ENCODE assay signal across 29 cellular contexts in the genomic region with DNA sequence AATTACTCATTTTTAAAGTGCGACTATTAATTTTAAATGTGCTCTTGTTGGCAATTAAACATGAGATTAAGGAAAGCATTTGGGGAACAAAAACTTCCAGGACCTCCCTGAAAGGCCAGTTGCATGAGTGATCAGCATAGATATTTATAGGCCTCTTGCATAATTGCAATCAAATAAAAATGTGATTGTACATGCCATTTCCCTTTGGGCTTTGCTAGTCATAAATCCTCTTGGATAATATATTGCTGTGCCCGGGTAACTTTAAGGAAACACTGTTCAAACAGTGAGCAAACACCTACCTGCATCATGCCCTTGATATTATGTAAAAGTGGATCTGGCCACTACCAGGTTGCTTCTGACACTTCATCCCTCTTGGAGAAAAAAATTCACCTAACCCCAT.
"Had no signal": no experiment of that assay in that cellular context is flagged by ENCODE, and none has a peak within 500 bp of the region (broad histone marks: within the 10 kb centered on the region; RNA-seq: fewer than 3 reads in every experiment).

No MANE protein-coding gene starts in this region.

- H3K9me3 Mint-ChIP-seq: activated naive CD4-positive, alpha-beta T cell treated with anti-CD3 and anti-CD28 coated beads for 36 hours; activated naive CD8-positive, alpha-beta T cell treated with anti-CD3 and anti-CD28 coated beads for 36 hours; effector memory CD8-positive, alpha-beta T cell; memory B cell; nephron progenitor cell; stimulated activated naive CD8-positive, alpha-beta T cell treated with anti-CD3 and anti-CD28 coated beads, Interleukin-15, Interleukin-2, amounts not matched to agents 100 ng/mL and 50 ng/mL, for 24 hours; type B pancreatic cell had no signal

- H3K27ac Mint-ChIP-seq: activated naive CD4-positive, alpha-beta T cell treated with anti-CD3 and anti-CD28 coated beads for 36 hours; activated naive CD8-positive, alpha-beta T cell treated with anti-CD3 and anti-CD28 coated beads for 36 hours; effector memory CD8-positive, alpha-beta T cell; memory B cell; nephron progenitor cell; stimulated activated naive CD8-positive, alpha-beta T cell treated with anti-CD3 and anti-CD28 coated beads, Interleukin-15, Interleukin-2, amounts not matched to agents 100 ng/mL and 50 ng/mL, for 24 hours; type B pancreatic cell had no signal

- H3K27ac ChIP-seq: adrenal gland, coronary artery, dorsolateral prefrontal cortex, esophagus muscularis mucosa, gastroesophageal sphincter, neutrophil, right lobe of liver, vagina, WERI-Rb-1 had no signal

- H3K36me3 ChIP-seq: adrenal gland, esophagus muscularis mucosa, gastroesophageal sphincter, right lobe of liver, vagina, WERI-Rb-1 had no signal

- H3K4me3 Mint-ChIP-seq: activated naive CD4-positive, alpha-beta T cell treated with anti-CD3 and anti-CD28 coated beads for 36 hours; activated naive CD8-positive, alpha-beta T cell treated with anti-CD3 and anti-CD28 coated beads for 36 hours; effector memory CD8-positive, alpha-beta T cell; memory B cell; nephron progenitor cell; stimulated activated naive CD8-positive, alpha-beta T cell treated with anti-CD3 and anti-CD28 coated beads, Interleukin-15, Interleukin-2, amounts not matched to agents 100 ng/mL and 50 ng/mL, for 24 hours; type B pancreatic cell had no signal

- H3K9me3 ChIP-seq: adrenal gland, body of pancreas, esophagus muscularis mucosa, gastroesophageal sphincter, neutrophil, right lobe of liver, vagina had no signal

- DNase-seq: activated CD4-positive, alpha-beta T cell treated with anti-CD3 and anti-CD28 coated beads for 48 hours; activated CD4-positive, alpha-beta T cell treated with anti-CD3 and anti-CD28 coated beads, Interleukin-2, amount 50 U/mL, for 48 hours; activated CD8-positive, alpha-beta memory T cell treated with anti-CD3 and anti-CD28 coated beads for 24 hours; activated effector memory CD4-positive, alpha-beta T cell treated with anti-CD3 and anti-CD28 coated beads, Interleukin-2, amount 50 U/mL, for 16 hours; activated naive CD4-positive, alpha-beta T cell treated with anti-CD3 and anti-CD28 coated beads for 36 hours; activated naive CD8-positive, alpha-beta T cell treated with anti-CD3 and anti-CD28 coated beads for 36 hours; adrenal gland; aorta; body of pancreas; dorsolateral prefrontal cortex; effector memory CD8-positive, alpha-beta T cell; hippocampal formation; kidney; midbrain; nephron progenitor cell; right lobe of liver; stimulated activated CD4-positive, alpha-beta T cell treated with anti-CD3 and anti-CD28 coated beads, Interleukin-12 subunit alpha, Interleukin-12 subunit beta, amount 100 ng/mL, for 4 hours; stimulated activated CD4-positive, alpha-beta T cell treated with anti-CD3 and anti-CD28 coated beads, Interleukin-4, amount 100 ng/mL, for 1 hour; substantia nigra; WERI-Rb-1 had no signal

- ATAC-seq: activated CD4-positive, CD25-positive, alpha-beta regulatory T cell treated with anti-CD3 and anti-CD28 coated beads, Interleukin-2, amount 50 U/mL, for 24 hours; body of pancreas; effector memory CD8-positive, alpha-beta T cell; gastroesophageal sphincter; right lobe of liver had no signal

- H3K27me3 ChIP-seq: adrenal gland, body of pancreas, esophagus muscularis mucosa, gastroesophageal sphincter, neutrophil, right lobe of liver, vagina had no signal

- H3K27me3 Mint-ChIP-seq: activated naive CD8-positive, alpha-beta T cell treated with anti-CD3 and anti-CD28 coated beads for 36 hours; effector memory CD8-positive, alpha-beta T cell; memory B cell; stimulated activated naive CD8-positive, alpha-beta T cell treated with anti-CD3 and anti-CD28 coated beads, Interleukin-15, Interleukin-2, amounts not matched to agents 100 ng/mL and 50 ng/mL, for 24 hours had no signal

- H3K4me1 Mint-ChIP-seq: activated naive CD8-positive, alpha-beta T cell treated with anti-CD3 and anti-CD28 coated beads for 36 hours; memory B cell had no signal

- H3K4me3 ChIP-seq: adrenal gland, body of pancreas, coronary artery, dorsolateral prefrontal cortex, esophagus muscularis mucosa, gastroesophageal sphincter, right lobe of liver, vagina had no signal

- H3K4me1 ChIP-seq: adrenal gland, esophagus muscularis mucosa, gastroesophageal sphincter, right lobe of liver had no signal
